Comparison of ENCODE assay signal across 3 cellular contexts in genomic region chr11:74179234-74180126, GRCh38.
A peak's percentile ranks its signal among the peaks of the same experiment; 100 is the strongest.
TF ChIP-seq lines count a peak whose summit lies in the region.

No MANE protein-coding gene starts in this region.

TF ChIP-seq in SK-N-SH treated with all-trans-retinoic acid at 6 μM for 48 hours, 23 proteins besides CTCF, POLR2A, EP300 and RAD21:
- TF ChIP-seq ZFP3 (CRISPR knock-in tag; IDR thresholded peaks at IDR 0.05) = no peak
- no peak for TF ChIP-seq PPARA (CRISPR knock-in tag; IDR thresholded peaks at IDR 0.05; ENCODE audit: borderline replicate concordance)
- no peak for TF ChIP-seq RARB (CRISPR knock-in tag; IDR thresholded peaks at IDR 0.05)
- no peak for TF ChIP-seq ZC3H10 (CRISPR knock-in tag; IDR thresholded peaks at IDR 0.05)
- TF ChIP-seq CSRNP3 (CRISPR knock-in tag; IDR thresholded peaks at IDR 0.05) = no peak
- TF ChIP-seq ZNF8 (CRISPR knock-in tag; IDR thresholded peaks at IDR 0.05) = no peak
- TF ChIP-seq OSR1 (CRISPR knock-in tag; IDR thresholded peaks at IDR 0.05) = no peak
- TF ChIP-seq GLIS3 (CRISPR knock-in tag; IDR thresholded peaks at IDR 0.05) = no peak
- TF ChIP-seq ZFP30 (CRISPR knock-in tag; IDR thresholded peaks at IDR 0.05) = no peak
- TF ChIP-seq CREB5 (CRISPR knock-in tag; IDR thresholded peaks at IDR 0.05; ENCODE audit: low read depth) = no peak
- TF ChIP-seq ZNF565 (CRISPR knock-in tag; conservative IDR thresholded peaks at IDR 0.05; ENCODE audit: low read depth) = no peak
- no peak for TF ChIP-seq POU6F1 (CRISPR knock-in tag; IDR thresholded peaks at IDR 0.05; ENCODE audit: borderline replicate concordance, low read depth)

TF ChIP-seq in SK-N-SH, 30 proteins besides CTCF, POLR2A, EP300 and RAD21:
- TF ChIP-seq FOXM1 (IDR thresholded peaks at IDR 0.05; ENCODE audit: low read depth) (no peak), USF2 (IDR thresholded peaks at IDR 0.05; ENCODE audit: borderline replicate concordance, low read depth, low read length) (no peak), EZH2phosphoT487 (IDR thresholded peaks at IDR 0.05; ENCODE audit: borderline replicate concordance, low read depth) (no peak), MEF2A (IDR thresholded peaks at IDR 0.05; ENCODE audit: borderline replicate concordance, low read depth) (no peak), NRF1 (IDR thresholded peaks at IDR 0.05; ENCODE audit: low read depth, low read length) (no peak), GABPA (IDR thresholded peaks at IDR 0.05; ENCODE audit: low read depth) (no peak), TCF12 (IDR thresholded peaks at IDR 0.05) (no peak)

TF ChIP-seq in IMR-90, 13 proteins besides CTCF, POLR2A, EP300 and RAD21:
- TF ChIP-seq NFE2L2 (IDR thresholded peaks at IDR 0.05; ENCODE audit: low read depth, low read length) (peak; percentile 28; the same call in 1 of the 2 replicates), RFX5 (IDR thresholded peaks at IDR 0.05; ENCODE audit: low read depth, low read length) (no peak), MAFK (IDR thresholded peaks at IDR 0.05; ENCODE audit: low read depth, low read length) (no peak)
